In the genomic region with DNA sequence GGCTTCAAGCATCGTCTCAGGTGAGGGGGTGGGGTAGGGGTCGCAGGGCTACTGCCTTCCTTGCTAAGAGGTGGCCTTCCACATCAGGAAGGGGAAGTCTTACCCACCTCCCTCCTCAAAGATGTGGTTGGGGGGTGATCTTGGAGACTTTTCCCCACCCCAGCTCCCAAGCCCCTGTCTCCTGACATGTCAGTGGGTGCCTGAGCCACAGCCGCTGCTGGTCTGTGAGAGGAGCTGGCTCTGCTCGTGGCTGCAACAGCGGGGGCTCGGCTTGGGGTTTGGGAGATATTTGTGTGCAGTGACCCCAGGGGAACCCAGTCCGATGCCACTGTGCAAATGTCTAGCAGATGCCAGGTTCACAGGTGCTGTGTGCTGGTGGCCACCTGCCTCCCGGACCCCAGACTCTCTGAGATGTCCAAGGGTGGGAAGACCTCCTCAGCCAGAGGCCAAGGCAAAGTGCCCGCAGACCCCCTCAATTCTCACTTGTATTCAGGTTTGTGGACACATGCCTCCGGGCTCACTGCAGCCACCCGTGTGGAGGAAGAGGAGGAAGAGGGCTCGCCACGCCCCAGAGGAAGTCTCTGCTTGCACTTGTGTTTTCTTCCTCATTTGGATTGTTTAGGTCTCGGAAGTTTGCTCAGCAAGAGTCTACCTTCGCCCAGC, we compare ENCODE assay signal across 11 cellular contexts. TPM values are rescaled to one million over a fixed set of nuclear protein-coding genes. Genes with fewer than 3 reads are reported as not detected.
DNase-seq lines count a peak whose midpoint lies in the region; ATAC-seq and TF ChIP-seq lines count a peak whose summit lies in the region.
"Had no signal": no experiment of that assay in that cellular context is flagged by ENCODE, and none has a peak within 500 bp of the region (broad histone marks: within the 10 kb centered on the region; RNA-seq: fewer than 3 reads in every experiment).

No MANE protein-coding gene starts in this region.

- H3K9me3 ChIP-seq in right atrium auricular region (no peaks in the 10 kb centered on the region), subcutaneous abdominal adipose tissue (ENCODE audit: control insufficient read depth in 5 of 5, low read length in 5 of 5) (peaks cover 0 to 5% (median 4%) of the 10 kb centered on the region in 5 donors)

- H3K4me1 ChIP-seq in right atrium auricular region (peaks cover 0 to 52% of the 10 kb centered on the region in 2 donors), subcutaneous abdominal adipose tissue (ENCODE audit: control insufficient read depth in 5 of 5, insufficient read depth in 5 of 5, low read length in 5 of 5) (peaks cover 0 to 36% (median 24%) of the 10 kb centered on the region in 5 donors)

- no peak for ATAC-seq in activated CD8-positive, alpha-beta memory T cell treated with anti-CD3 and anti-CD28 coated beads, Interleukin-2, amount 10 ng/mL, durations not matched to agents 7 days and 5 days
- no peak for ATAC-seq in GM21786 (IDR thresholded peaks at IDR 0.05; ENCODE audit: unreplicated experiment)

- TF ChIP-seq CTCF in right atrium auricular region (IDR thresholded peaks at IDR 0.05): no peak

- H3K27ac Mint-ChIP-seq in activated CD8-positive, alpha-beta memory T cell treated with anti-CD3 and anti-CD28 coated beads, Interleukin-2, amount 10 ng/mL, durations not matched to agents 7 days and 5 days: peak overlapping the region; percentile 70

- DNase-seq in activated CD8-positive, alpha-beta memory T cell treated with anti-CD3 and anti-CD28 coated beads, Interleukin-2, amount 10 ng/mL, durations not matched to agents 7 days and 5 days: no peak
- DNase-seq in activated CD8-positive, alpha-beta memory T cell treated with anti-CD3 and anti-CD28 coated beads for 24 hours: no peak
- DNase-seq in UCSD-AML1 (lab: John Stamatoyannopoulos, UW; ENCODE audit: unreplicated experiment): peak; percentile 57
- no peak for DNase-seq in right atrium auricular region (ENCODE audit: low spot score)
- DNase-seq in NCI-H82 treated with DMSO at 0.1 percent for 48 hours (lab: John Stamatoyannopoulos, UW; ENCODE audit: unreplicated experiment): no peak
- DNase-seq in G401 (ENCODE audit: low spot score): no peak
- DNase-seq: ACHN had no signal

- no peaks in the 10 kb centered on the region for H3K27me3 ChIP-seq in right atrium auricular region
- H3K27me3 ChIP-seq in subcutaneous abdominal adipose tissue (ENCODE audit: control insufficient read depth in 5 of 5, insufficient read depth in 4 of 5, low read length in 5 of 5): peaks cover 9 to 42% (median 31%) of the 10 kb centered on the region in 5 donors

- H3K9ac ChIP-seq in subcutaneous abdominal adipose tissue (ENCODE audit: low read length in 5 of 5): peak overlapping the region in 1 of 5 donors; percentile 24

- H3K4me1 Mint-ChIP-seq in activated CD8-positive, alpha-beta memory T cell treated with anti-CD3 and anti-CD28 coated beads, Interleukin-2, amount 10 ng/mL, durations not matched to agents 7 days and 5 days: peaks cover 26% of the 10 kb centered on the region

- H3K4me3 ChIP-seq in right atrium auricular region (peak overlapping the region in 1 of 2 donors; percentile 54), subcutaneous abdominal adipose tissue (ENCODE audit: low read depth in 1 of 5, low read length in 5 of 5) (peak overlapping the region in 4 of 5 donors; percentile 22 to 64 (median 44))

- CTCF ChIA-PET in activated CD8-positive, alpha-beta memory T cell treated with anti-CD3 and anti-CD28 coated beads, Interleukin-2, amount 10 ng/mL, durations not matched to agents 7 days and 5 days (lab: Charles Lee): interaction anchor here (0.8 to 2.8 kb wide), 5 partner anchors 21 to 445 kb away, joined by 3 to 15 read pairs (median 4); no protein-coding TSS in a partner anchor

- in situ Hi-C loops in G401 (cut with HindIII; ENCODE audit: low sequenced_read_pairs): no loop called here

- H3K36me3 ChIP-seq in right atrium auricular region (no peaks in the 10 kb centered on the region), subcutaneous abdominal adipose tissue (ENCODE audit: control insufficient read depth in 5 of 5, insufficient read depth in 5 of 5, low read length in 5 of 5) (no peaks in the 10 kb centered on the region)

- H3K27ac ChIP-seq in right atrium auricular region: peak overlapping the region; percentile 25 to 62
- no peak overlapping the region for H3K27ac ChIP-seq in subcutaneous abdominal adipose tissue (ENCODE audit: low read depth, low read length)

- peaks cover 23% of the 10 kb centered on the region for H3K27me3 Mint-ChIP-seq in activated CD8-positive, alpha-beta memory T cell treated with anti-CD3 and anti-CD28 coated beads, Interleukin-2, amount 10 ng/mL, durations not matched to agents 7 days and 5 days

- H3K36me3 Mint-ChIP-seq in activated CD8-positive, alpha-beta memory T cell treated with anti-CD3 and anti-CD28 coated beads, Interleukin-2, amount 10 ng/mL, durations not matched to agents 7 days and 5 days: no peaks in the 10 kb centered on the region

- H3K4me3 Mint-ChIP-seq in activated CD8-positive, alpha-beta memory T cell treated with anti-CD3 and anti-CD28 coated beads, Interleukin-2, amount 10 ng/mL, durations not matched to agents 7 days and 5 days: peak overlapping the region; percentile 55

- H3K9me3 Mint-ChIP-seq in activated CD8-positive, alpha-beta memory T cell treated with anti-CD3 and anti-CD28 coated beads, Interleukin-2, amount 10 ng/mL, durations not matched to agents 7 days and 5 days (ENCODE audit: low read depth): no peaks in the 10 kb centered on the region

RNA-seq across cellular contexts. Expression of gene KCNQ1, which starts 1.9 kb away (rescaled TPM):
- total RNA-seq in activated CD8-positive, alpha-beta memory T cell treated with anti-CD3 and anti-CD28 coated beads, Interleukin-2, amount 10 ng/mL, durations not matched to agents 7 days and 5 days: 1 to 10 TPM; 4.3 to 9.2 TPM
- 10 to 100 TPM; 12.7 to 25.1 TPM for total RNA-seq in right atrium auricular region
- 0.85 TPM in 1 of 2 replicates, not detected in the other for total RNA-seq in G401 (2014; rRNA removed; shearing (Covaris generic))

RNA-seq across cellular contexts. Expression of gene TRPM5, which starts 2.4 kb away (rescaled TPM):
- not detected for total RNA-seq in activated CD8-positive, alpha-beta memory T cell treated with anti-CD3 and anti-CD28 coated beads, Interleukin-2, amount 10 ng/mL, durations not matched to agents 7 days and 5 days
- not detected for total RNA-seq in right atrium auricular region
- not detected in 2 replicates for total RNA-seq in G401 (2014; rRNA removed; shearing (Covaris generic))
- total RNA-seq: mesenteric fat pad, SK-MEL-5 had no signal

RNA-seq across cellular contexts. Expression of gene TSSC4, which starts 46.2 kb away (rescaled TPM):
- 10 to 100 TPM; 48.4 to 52.1 TPM for total RNA-seq in activated CD8-positive, alpha-beta memory T cell treated with anti-CD3 and anti-CD28 coated beads, Interleukin-2, amount 10 ng/mL, durations not matched to agents 7 days and 5 days
- total RNA-seq in right atrium auricular region: 10 to 100 TPM; 26.7 to 40.3 TPM
- 44.6 and 46.1 TPM in 2 replicates for total RNA-seq in G401 (2014; rRNA removed; shearing (Covaris generic))
